9 cellular contexts compared by ENCODE assay signal in the genomic region with DNA sequence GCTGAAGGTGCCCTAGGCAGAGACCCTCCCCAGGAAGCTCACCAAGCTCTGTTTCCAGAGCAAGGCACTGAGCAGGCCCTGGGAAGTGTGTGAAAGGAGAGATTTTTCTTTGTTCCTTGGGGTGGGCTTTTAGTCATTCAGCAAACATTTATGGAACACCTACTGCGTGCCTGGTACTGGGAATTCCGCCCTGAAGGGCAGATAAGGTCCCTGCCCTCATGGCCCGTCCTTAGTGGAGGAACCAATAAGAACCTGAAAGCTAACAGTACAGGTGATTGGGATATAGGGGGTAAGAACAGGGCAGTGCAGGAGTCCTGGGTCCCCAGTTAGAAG. TPM values are rescaled to one million over a fixed set of nuclear protein-coding genes. Genes with fewer than 3 reads are reported as not detected.
DNase-seq lines count a peak whose midpoint lies in the region; ATAC-seq and TF ChIP-seq lines count a peak whose summit lies in the region.
"Had no signal": no experiment of that assay in that cellular context is flagged by ENCODE, and none has a peak within 500 bp of the region (broad histone marks: within the 10 kb centered on the region; RNA-seq: fewer than 3 reads in every experiment).

No MANE protein-coding gene starts in this region.

- intact Hi-C loops in Panc1 (cut with micrococcal nuclease; ENCODE audit: unreplicated experiment) (no loop called here), esophagus muscularis mucosa (cut with DNase I) (loop anchor here (5.0 kb wide), 1 partner anchor 63 kb away; a partner anchor contains a TSS)

- peak overlapping the region; percentile 95 for H3K27ac Mint-ChIP-seq in progenitor cell of endocrine pancreas

- H3K36me3 Mint-ChIP-seq in progenitor cell of endocrine pancreas (ENCODE audit: insufficient read depth), result no peaks in the 10 kb centered on the region

- no peak for TF ChIP-seq POLR2A in esophagus muscularis mucosa (IDR thresholded peaks at IDR 0.05; ENCODE audit: low read depth)

- BruUV-seq in Panc1 (replicated peaks; lab: Mats Ljungman, UMichigan), result no TSS peak

- H3K4me1 ChIP-seq in Panc1 (ENCODE audit: control insufficient read depth, insufficient read depth, low read length) (peaks cover 43% of the 10 kb centered on the region), esophagus muscularis mucosa (peaks cover 30 to 60% (median 54%) of the 10 kb centered on the region in 4 donors)

- CTCF ChIA-PET in Panc1 (lab: Charles Lee), result interaction anchor here (0.6 kb wide), 3 partner anchors 26 to 169 kb away, joined by 3 to 4 read pairs (median 3); no protein-coding TSS in a partner anchor

- DNase-seq in GM06990 (ENCODE audit: extremely low read depth, insufficient read length) (no peak), Panc1 (ENCODE audit: low read depth, low spot score) (no peak), esophagus muscularis mucosa (ENCODE audit: extremely low spot score) (no peak), progenitor cell of endocrine pancreas (ENCODE audit: low spot score, unreplicated experiment) (no peak), NCI-H1436 treated with DMSO at 0.1 percent for 48 hours (lab: John Stamatoyannopoulos, UW) (no peak), NCI-H2107 treated with DMSO at 0.1 percent for 48 hours (lab: John Stamatoyannopoulos, UW; ENCODE audit: unreplicated experiment) (no peak)
- DNase-seq in activated CD4-positive, alpha-beta T cell treated with anti-CD3 and anti-CD28 coated beads for 4 hours, result no peak

- no peaks in the 10 kb centered on the region for H3K27me3 ChIP-seq in GM06990 (replicated peaks; ENCODE audit: control insufficient read depth, insufficient read depth, low read length)
- no peaks in the 10 kb centered on the region for H3K27me3 ChIP-seq in Panc1 (ENCODE audit: control insufficient read depth, insufficient read depth, low read length)
- no peaks in the 10 kb centered on the region for H3K27me3 ChIP-seq in esophagus muscularis mucosa

- H3K9me3 ChIP-seq in Panc1 (ENCODE audit: control insufficient read depth, insufficient read depth, low read depth, low read length) (no peaks in the 10 kb centered on the region), esophagus muscularis mucosa (no peaks in the 10 kb centered on the region)

- peak overlapping the region; percentile 89 for H3K27ac ChIP-seq in Panc1 (ENCODE audit: low read length)
- peak overlapping the region; percentile 86 to 94 (median 90) for H3K27ac ChIP-seq in esophagus muscularis mucosa (replicated peaks in 1 of 4)

- 74% methylated on average over 3 of the region's 3 CpGs for WGBS in esophagus muscularis mucosa

- H3K27me3 Mint-ChIP-seq in progenitor cell of endocrine pancreas, result no peaks in the 10 kb centered on the region

- no peak for ATAC-seq in Panc1
- no peak for ATAC-seq in HG02852 (IDR thresholded peaks at IDR 0.05; ENCODE audit: unreplicated experiment)

- no peaks in the 10 kb centered on the region; the same call in none of the 2 replicates for H3K36me3 ChIP-seq in GM06990 (ENCODE audit: control insufficient read depth, insufficient read depth, low read length)
- H3K36me3 ChIP-seq in Panc1 (ENCODE audit: control insufficient read depth, insufficient read depth, low read length), result peaks cover 2% of the 10 kb centered on the region; the same call in 1 of the 2 replicates
- no peaks in the 10 kb centered on the region for H3K36me3 ChIP-seq in esophagus muscularis mucosa

- in situ Hi-C loops in Panc1 (cut with HindIII; ENCODE audit: low pct_unique_long_range_greater_than_20kb, low sequenced_read_pairs), result no loop called here

- POLR2A ChIA-PET in Panc1 (lab: Charles Lee), result interaction anchor here (0.6 kb wide), 1 partner anchor 907 kb away, joined by 4 read pairs; no protein-coding TSS in a partner anchor

- TF ChIP-seq EP300 in esophagus muscularis mucosa (IDR thresholded peaks at IDR 0.05), result no peak

- H3K4me3 ChIP-seq in GM06990 (replicated peaks; ENCODE audit: low read depth, low read length) (peak overlapping the region; percentile 93), Panc1 (ENCODE audit: low read depth in 2 of 2, low read length in 2 of 2) (peak overlapping the region; percentile 54 to 55), esophagus muscularis mucosa (peak overlapping the region; percentile 56 to 76 (median 70))

- TF ChIP-seq CTCF in GM06990 (IDR thresholded peaks at IDR 0.05; ENCODE audit: insufficient read depth, low read length, poor library complexity, severe bottlenecking), result no peak
- TF ChIP-seq CTCF in Panc1 (IDR thresholded peaks at IDR 0.05), result no peak
- TF ChIP-seq CTCF in esophagus muscularis mucosa (IDR thresholded peaks at IDR 0.05), result no peak
- TF ChIP-seq CTCF in progenitor cell of endocrine pancreas (IDR thresholded peaks at IDR 0.05; ENCODE audit: unreplicated experiment), result no peak

- peaks cover 12% of the 10 kb centered on the region for H3K4me1 Mint-ChIP-seq in progenitor cell of endocrine pancreas (ENCODE audit: low read depth)

- H3K4me3 Mint-ChIP-seq in progenitor cell of endocrine pancreas (ENCODE audit: low read depth), result peak overlapping the region; percentile 82

- H3K9me3 Mint-ChIP-seq in progenitor cell of endocrine pancreas (ENCODE audit: low read depth), result no peaks in the 10 kb centered on the region

RNA-seq across cellular contexts. Expression of a gene that starts 3.9 kb away (rescaled TPM):
- total RNA-seq in Panc1 (2021; ENCODE audit: unreplicated experiment), result 65.0 TPM
- 100 TPM for polyA plus RNA-seq in Panc1 (2012; ENCODE audit: insufficient read length)
- total RNA-seq in esophagus muscularis mucosa, result 10 to 100 TPM; 36.1 to 48.7 (median 46.2) TPM
- 63.3 and 68.6 TPM in 2 replicates for total RNA-seq in progenitor cell of endocrine pancreas

RNA-seq across cellular contexts. Expression of a gene that starts 10.0 kb away (rescaled TPM):
- total RNA-seq in Panc1 (2021; ENCODE audit: unreplicated experiment), result not detected
- polyA plus RNA-seq in Panc1 (2012; ENCODE audit: insufficient read length), result 0.70 TPM
- total RNA-seq in esophagus muscularis mucosa, result 1 to 10 TPM in 2 of 4 donors, under 1 TPM in 2; 0.50 to 2.9 (median 1.5) TPM
- total RNA-seq in progenitor cell of endocrine pancreas, result 0.18 TPM in 1 of 2 replicates, not detected in the other

RNA-seq across cellular contexts. Expression of a gene that starts 12.6 kb away (rescaled TPM):
- total RNA-seq in Panc1 (2021; ENCODE audit: unreplicated experiment), result not detected
- not detected for polyA plus RNA-seq in Panc1 (2012; ENCODE audit: insufficient read length)
- not detected for total RNA-seq in esophagus muscularis mucosa
- total RNA-seq in progenitor cell of endocrine pancreas, result not detected in 2 replicates
- polyA plus RNA-seq: adipose tissue had no signal

RNA-seq across cellular contexts. Expression of a gene that starts 17.7 kb away (rescaled TPM):
- 87.8 TPM for total RNA-seq in Panc1 (2021; ENCODE audit: unreplicated experiment)
- polyA plus RNA-seq in Panc1 (2012; ENCODE audit: insufficient read length), result 178 TPM
- 100 to 1,000 TPM in 3 of 4 donors, 10 to 100 TPM in 1; 68.1 to 121 (median 108) TPM for total RNA-seq in esophagus muscularis mucosa
- 39.2 and 39.5 TPM in 2 replicates for total RNA-seq in progenitor cell of endocrine pancreas

RNA-seq across cellular contexts. Expression of a gene that starts 21.9 kb away (rescaled TPM):
- total RNA-seq in Panc1 (2021; ENCODE audit: unreplicated experiment), result 158 TPM
- 244 TPM for polyA plus RNA-seq in Panc1 (2012; ENCODE audit: insufficient read length)
- total RNA-seq in esophagus muscularis mucosa, result 10 to 100 TPM; 48.6 to 87.1 (median 70.7) TPM
- total RNA-seq in progenitor cell of endocrine pancreas, result 86.7 and 90.5 TPM in 2 replicates
